1 cellular context compared by ENCODE assay signal in genomic region chr13:53522034-53522433, GRCh38.
TF ChIP-seq lines count a peak whose summit lies in the region.

No MANE protein-coding gene starts in this region.

TF ChIP-seq in GM23338, 12 proteins besides CTCF, POLR2A, EP300 and RAD21 (continued from another document):
- TF ChIP-seq POLR2AphosphoS5 (IDR thresholded peaks at IDR 0.05; ENCODE audit: low read depth) (no peak), NANOG (IDR thresholded peaks at IDR 0.05; ENCODE audit: borderline replicate concordance) (no peak), ETS1 (IDR thresholded peaks at IDR 0.05) (no peak), EZH2 (IDR thresholded peaks at IDR 0.05; ENCODE audit: low read depth, unreplicated experiment) (no peak), EZH2phosphoT487 (IDR thresholded peaks at IDR 0.05; ENCODE audit: unreplicated experiment) (no peak), ZNF331 (CRISPR knock-in tag; IDR thresholded peaks at IDR 0.05; ENCODE audit: low read depth) (no peak), CREB1 (CRISPR knock-in tag; IDR thresholded peaks at IDR 0.05; ENCODE audit: low read depth) (no peak), STAT1 (IDR thresholded peaks at IDR 0.05; ENCODE audit: unreplicated experiment) (no peak), ZNF114 (CRISPR knock-in tag; IDR thresholded peaks at IDR 0.05) (no peak), REST (IDR thresholded peaks at IDR 0.05; ENCODE audit: unreplicated experiment) (no peak)
TF ChIP-seq in GM23338: peak in this region for 0.
